ENCODE assay signal across 11 cellular contexts in the genomic region with DNA sequence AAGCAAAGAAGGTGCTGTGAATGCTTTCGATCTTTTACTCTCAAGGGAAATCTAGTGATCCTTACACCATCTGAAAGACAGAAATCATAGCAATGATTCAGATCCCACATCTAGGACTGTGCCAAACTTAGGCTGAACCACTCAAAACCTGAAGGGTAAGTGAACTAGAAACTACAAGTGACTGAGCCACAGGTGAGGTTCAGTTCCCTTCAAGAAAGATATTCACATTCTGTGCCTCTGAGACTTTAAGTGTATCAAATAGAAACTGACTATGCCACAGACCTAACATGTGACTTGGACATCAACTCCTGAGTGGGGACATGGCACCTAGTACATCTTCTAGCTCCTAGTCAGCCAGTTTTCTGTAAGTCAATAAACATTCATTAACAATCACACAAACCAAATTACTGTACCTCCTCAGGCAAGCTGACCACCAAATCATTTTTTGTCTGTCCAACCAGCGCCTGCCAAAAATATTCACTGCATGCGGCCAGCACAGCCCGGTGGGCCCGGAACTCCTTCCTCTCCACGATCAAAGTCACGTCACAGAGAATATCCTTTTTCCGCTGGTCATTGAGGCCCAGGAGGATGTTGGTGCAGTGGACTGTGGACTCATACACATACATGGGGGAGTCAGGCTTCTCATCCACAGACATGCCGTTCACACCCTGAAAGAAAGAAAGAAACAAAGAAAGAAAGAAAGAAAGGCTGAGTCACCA.
DNase-seq lines count a peak whose midpoint lies in the region; ATAC-seq, FAIRE-seq and TF ChIP-seq lines count a peak whose summit lies in the region.
"Had no signal": no experiment of that assay in that cellular context is flagged by ENCODE, and none has a peak within 500 bp of the region (broad histone marks: within the 10 kb centered on the region; RNA-seq: fewer than 3 reads in every experiment).

No MANE protein-coding gene starts in this region.

- no peaks in the 10 kb centered on the region for H3K79me2 ChIP-seq in H1 (ENCODE audit: control insufficient read depth in 1 of 2, insufficient read depth in 2 of 2, low read length in 2 of 2)

- H3K36me3 ChIP-seq in H1 (ENCODE audit: control insufficient read depth in 2 of 4, insufficient read depth in 4 of 4, low read length in 3 of 4), result no peaks in the 10 kb centered on the region
- H3K36me3 ChIP-seq in A673 (ENCODE audit: insufficient read depth, low read length, poor library complexity, severe bottlenecking), result no peaks in the 10 kb centered on the region
- H3K36me3 ChIP-seq: tibial artery had no signal

- TF ChIP-seq RAD21 in H1 (IDR thresholded peaks at IDR 0.05 in 1 of 2, conservative IDR thresholded peaks at IDR 0.05 in 1 of 2; ENCODE audit: low read depth in 2 of 2, low read length in 2 of 2), result no peak

- H3K4me2 ChIP-seq in H1 (ENCODE audit: insufficient read depth in 1 of 2, low read depth in 2 of 2, low read length in 2 of 2), result no peak overlapping the region

- no TSS peak for BruUV-seq in A673 (replicated peaks; lab: Mats Ljungman, UMichigan)

- no peak overlapping the region for H2AK5ac ChIP-seq in H1 (ENCODE audit: low read depth, low read length)

- intact Hi-C loops in A673 (cut with micrococcal nuclease; ENCODE audit: unreplicated experiment), result no loop called here

- no peak overlapping the region for H4K8ac ChIP-seq in H1 (ENCODE audit: extremely low read depth, insufficient read depth, low read length)

- POLR2A ChIA-PET in H1 (lab: Charles Lee; ENCODE audit: partially characterized antibody), result no interaction called here
- POLR2A ChIA-PET in A673 (lab: Charles Lee; ENCODE audit: low non-redundant PET), result no interaction called here

- H2AFZ ChIP-seq in H1 (ENCODE audit: low read length), result no peak overlapping the region

- no peak overlapping the region for H3K27ac ChIP-seq in H1 (ENCODE audit: low read depth, low read length)
- no peak overlapping the region for H3K27ac ChIP-seq in A673 (ENCODE audit: low read depth, low read length, poor library complexity, severe bottlenecking)
- H3K27ac ChIP-seq: gastrocnemius medialis, tibial artery had no signal

- no peak overlapping the region for H2BK120ac ChIP-seq in H1 (replicated peaks; ENCODE audit: low read depth, low read length)

- no peaks in the 10 kb centered on the region for H3K79me1 ChIP-seq in H1 (ENCODE audit: low read depth, low read length)

- H2BK15ac ChIP-seq in H1 (ENCODE audit: low read length), result no peak overlapping the region

- no peak overlapping the region for H3K4me3 ChIP-seq in GM12864 (ENCODE audit: low read depth, low read length)
- H3K4me3 ChIP-seq in H1 (ENCODE audit: extremely low read depth in 1 of 4, insufficient read depth in 2 of 4, low read depth in 3 of 4, low read length in 4 of 4), result no peak overlapping the region
- no peak overlapping the region for H3K4me3 ChIP-seq in A673 (ENCODE audit: low read depth, low read length, poor library complexity, severe bottlenecking)
- H3K4me3 ChIP-seq: gastrocnemius medialis, tibial artery had no signal

- H3K23me2 ChIP-seq in H1 (ENCODE audit: low read depth, low read length), result no peaks in the 10 kb centered on the region

- H3K4me1 ChIP-seq in H1 (replicated peaks in 1 of 4; ENCODE audit: control insufficient read depth in 3 of 4, insufficient read depth in 4 of 4, low read length in 3 of 4) (peaks cover 0 to 5% (median 1%) of the 10 kb centered on the region in 4 experiments; a peak in 3 of 7 replicates), A673 (ENCODE audit: insufficient read depth, low read length, poor library complexity, severe bottlenecking) (peaks cover 11% of the 10 kb centered on the region)

- H2BK5ac ChIP-seq in H1 (ENCODE audit: low read depth, low read length), result no peak overlapping the region

- no peak overlapping the region for H3K56ac ChIP-seq in H1 (replicated peaks; ENCODE audit: insufficient read length, low read depth, low read length)

- no peaks in the 10 kb centered on the region for H3K27me3 ChIP-seq in H1 (replicated peaks in 1 of 4; ENCODE audit: control insufficient read depth in 3 of 4, extremely low read depth in 1 of 4, insufficient read depth in 3 of 4, low read length in 3 of 4)
- no peaks in the 10 kb centered on the region for H3K27me3 ChIP-seq in A673 (replicated peaks; ENCODE audit: insufficient read depth, low read depth, low read length, poor library complexity)
- H3K27me3 ChIP-seq: gastrocnemius medialis, tibial artery had no signal

- no peak overlapping the region for H3K18ac ChIP-seq in H1 (ENCODE audit: extremely low read depth, low read length)

- H3K23ac ChIP-seq in H1 (ENCODE audit: insufficient read length), result no peak overlapping the region

- CTCF ChIA-PET in H1 (lab: Charles Lee; ENCODE audit: partially characterized antibody) (interaction anchor here (1.0 kb wide), 1 partner anchor 63 kb away, joined by 3 read pairs; no protein-coding TSS in a partner anchor), A673 (lab: Charles Lee) (no interaction called here)

- DNase-seq in GM12864 (ENCODE audit: low read depth) (peak; percentile 10), H1 (ENCODE audit: low read depth in 1 of 2, low spot score in 2 of 2) (no peak), NCI-H2196 treated with DMSO at 0.1 percent for 48 hours (lab: John Stamatoyannopoulos, UW; ENCODE audit: unreplicated experiment) (no peak), left lobe of liver (ENCODE audit: low spot score) (no peak), A673 (ENCODE audit: low spot score) (no peak)
- DNase-seq: gastrocnemius medialis, NCI-H524 treated with DMSO at 0.1 percent for 48 hours, tibial artery had no signal

- H2BK12ac ChIP-seq in H1 (ENCODE audit: low read depth, low read length), result no peak overlapping the region

- H2BK20ac ChIP-seq in H1 (ENCODE audit: low read length), result no peak overlapping the region

- peak; percentile 19 for FAIRE-seq in H1 (lab: Jason Lieb, UNC)

- no peak overlapping the region for H3K9ac ChIP-seq in H1 (replicated peaks in 1 of 4; ENCODE audit: extremely low read depth in 1 of 4, low read depth in 3 of 4, low read length in 3 of 4)

- H3K9me3 ChIP-seq in H1 (ENCODE audit: insufficient read depth in 2 of 2, low read depth in 1 of 2, low read length in 1 of 2), result no peaks in the 10 kb centered on the region
- no peaks in the 10 kb centered on the region for H3K9me3 ChIP-seq in A673 (ENCODE audit: low read depth, low read length, poor library complexity, severe bottlenecking)
- H3K9me3 ChIP-seq: gastrocnemius medialis, tibial artery had no signal

- ATAC-seq in GM21367 (IDR thresholded peaks at IDR 0.05; ENCODE audit: unreplicated experiment), result peak; percentile 60
- ATAC-seq in HG03558 (IDR thresholded peaks at IDR 0.05; ENCODE audit: extremely low read depth, unreplicated experiment), result peak; percentile 55
- no peak for ATAC-seq in GM19395 (IDR thresholded peaks at IDR 0.05; ENCODE audit: unreplicated experiment)
- ATAC-seq in left lobe of liver, result no peak
- ATAC-seq: gastrocnemius medialis had no signal

- no peak overlapping the region for H4K5ac ChIP-seq in H1 (ENCODE audit: insufficient read length, low read depth, low read length)

- no peak for TF ChIP-seq EP300 in H1 (IDR thresholded peaks at IDR 0.05; ENCODE audit: borderline replicate concordance in 1 of 2, low read depth in 2 of 2, low read length in 2 of 2)

- H4K20me1 ChIP-seq in H1 (replicated peaks in 1 of 2; ENCODE audit: control insufficient read depth in 1 of 2, insufficient read depth in 2 of 2, low read length in 2 of 2), result no peaks in the 10 kb centered on the region

- H3K14ac ChIP-seq in H1 (ENCODE audit: insufficient read length), result no peak overlapping the region

- no peak overlapping the region for H3K4ac ChIP-seq in H1 (replicated peaks; ENCODE audit: insufficient read length, low read depth, low read length)

- TF ChIP-seq CTCF in GM12864 (IDR thresholded peaks at IDR 0.05; ENCODE audit: low read depth, low read length, missing control alignments) (no peak), H1 (IDR thresholded peaks at IDR 0.05; ENCODE audit: control extremely low read depth in 1 of 3, insufficient read depth in 1 of 3, low read depth in 1 of 3, low read length in 3 of 3) (no peak), A673 (conservative IDR thresholded peaks at IDR 0.05; ENCODE audit: low read depth, low read length) (no peak)

- WGBS in H1 (ENCODE audit: extremely low coverage in 1 of 2, insufficient coverage in 1 of 2, insufficient read length in 1 of 2, insufficient replicate concordance in 2 of 2, low coverage in 1 of 2, low lambda C conversion rate in 2 of 2, missing lambda C conversion rate in 1 of 2), 2 experiments, result 87% methylated on average over 9 of the region's 9 CpGs; no CpG with 5 or more reads in 1 of the 2 experiments

- TF ChIP-seq POLR2A in H1 (IDR thresholded peaks at IDR 0.05; ENCODE audit: control extremely low read depth in 1 of 2, low read depth in 2 of 2, low read length in 2 of 2), result no peak

- no peak overlapping the region for H4K91ac ChIP-seq in H1 (replicated peaks; ENCODE audit: insufficient read length, low read length)

Comparison
In these comparisons a context has a peak if more than half of its experiments do, and no peak if none do; other contexts are left out.
1. ATAC-seq: peak in GM21367 (single experiment) and HG03558 (single experiment); none in GM19395 (single experiment) and left lobe of liver (single experiment).